ENCODE assay signal across 19 cellular contexts in the genomic region with DNA sequence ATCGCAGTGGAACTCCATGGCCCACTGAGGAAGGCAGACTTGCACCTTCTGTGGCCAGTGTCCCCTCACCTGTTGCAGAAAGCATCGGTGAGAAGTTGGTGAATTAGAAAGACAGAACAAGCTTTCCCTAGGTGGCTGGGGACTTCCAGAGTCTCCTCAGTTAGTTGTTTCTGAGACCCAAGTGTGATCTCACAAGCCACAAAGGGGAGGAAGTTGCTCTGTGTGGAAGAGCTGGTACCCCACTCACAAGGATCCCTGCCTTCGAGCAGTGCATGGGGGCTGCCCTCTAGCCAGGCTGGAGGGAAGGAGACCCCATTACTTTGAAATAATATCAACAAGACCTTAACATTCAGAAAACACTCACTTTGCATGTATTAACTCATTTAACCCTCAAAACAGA. TPM values are rescaled to one million over a fixed set of nuclear protein-coding genes. Genes with fewer than 3 reads are reported as not detected.
DNase-seq lines count a peak whose midpoint lies in the region; ATAC-seq and TF ChIP-seq lines count a peak whose summit lies in the region.
"Had no signal": no experiment of that assay in that cellular context is flagged by ENCODE, and none has a peak within 500 bp of the region (broad histone marks: within the 10 kb centered on the region; RNA-seq: fewer than 3 reads in every experiment).

No MANE protein-coding gene starts in this region.

- TF ChIP-seq CTCF in left ventricle myocardium inferior (IDR thresholded peaks at IDR 0.05; ENCODE audit: borderline replicate concordance), result no peak
- no peak for TF ChIP-seq CTCF in vagina (IDR thresholded peaks at IDR 0.05)

- H3K9me3 ChIP-seq in left ventricle myocardium inferior (replicated peaks), result no peaks in the 10 kb centered on the region
- no peaks in the 10 kb centered on the region for H3K9me3 ChIP-seq in esophagus (ENCODE audit: control insufficient read depth in 2 of 2, insufficient read depth in 1 of 2, low read depth in 1 of 2, low read length in 1 of 2)
- H3K9me3 ChIP-seq in vagina, result no peaks in the 10 kb centered on the region
- H3K9me3 ChIP-seq: adrenal gland had no signal

- WGBS in esophagus, 2 donors, result 79 to 82% methylated on average over 3 of the region's 3 CpGs

- no peak for ATAC-seq in Right ventricle myocardium superior (ENCODE audit: poor library complexity)
- no peak for ATAC-seq in GM21447 (IDR thresholded peaks at IDR 0.05; ENCODE audit: unreplicated experiment)
- ATAC-seq: activated T-cell treated with anti-CD3 and anti-CD28 coated beads, Interleukin-2, amount 50 U/mL, for 4 hours; HCT116 had no signal

- DNase-seq in left ventricle myocardium inferior (no peak), Right ventricle myocardium superior (no peak), vagina (ENCODE audit: extremely low spot score in 2 of 2) (no peak), DMS153 treated with DMSO at 0.1 percent for 48 hours (lab: John Stamatoyannopoulos, UW; ENCODE audit: unreplicated experiment) (no peak), KG1 (lab: John Stamatoyannopoulos, UW) (no peak)
- DNase-seq: activated T-cell treated with anti-CD3 and anti-CD28 coated beads, Interleukin-2, amount 50 U/mL, for 4 hours; adrenal gland; GF-D8; KBM-7; NCI-H1436 treated with DMSO at 0.1 percent for 48 hours; NCI-H524 treated with DMSO at 0.1 percent for 48 hours; RPMI8226; stimulated activated CD4-positive, alpha-beta T cell treated with anti-CD3 and anti-CD28 coated beads, Interleukin-1b, Interleukin-23, amount 100 ng/mL, for 48 hours had no signal

- H3K36me3 ChIP-seq in left ventricle myocardium inferior, result no peaks in the 10 kb centered on the region
- no peaks in the 10 kb centered on the region for H3K36me3 ChIP-seq in esophagus (ENCODE audit: control insufficient read depth in 2 of 2, insufficient read depth in 2 of 2, low read length in 1 of 2)
- no peaks in the 10 kb centered on the region for H3K36me3 ChIP-seq in rectal smooth muscle tissue (ENCODE audit: control insufficient read depth, insufficient read depth, low read length)
- H3K36me3 ChIP-seq in vagina, result no peaks in the 10 kb centered on the region
- H3K36me3 ChIP-seq: adrenal gland had no signal

- TF ChIP-seq POLR2A in vagina (IDR thresholded peaks at IDR 0.05), result no peak

- no peak overlapping the region for H3K9ac ChIP-seq in rectal smooth muscle tissue (ENCODE audit: low read length)

- peak overlapping the region; percentile 80 for H3K27ac ChIP-seq in left ventricle myocardium inferior (replicated peaks)
- peak overlapping the region; percentile 66 to 81 for H3K27ac ChIP-seq in esophagus (ENCODE audit: low read depth in 2 of 2, low read length in 1 of 2)
- peak overlapping the region; percentile 96 for H3K27ac ChIP-seq in rectal smooth muscle tissue (ENCODE audit: low read depth, low read length)
- H3K27ac ChIP-seq in vagina, result peak overlapping the region; percentile 93

- H3K4me3 ChIP-seq in left ventricle myocardium inferior (peak overlapping the region; percentile 62), esophagus (ENCODE audit: low read depth in 1 of 2, low read length in 2 of 2) (peak overlapping the region; percentile 20 to 50), rectal smooth muscle tissue (ENCODE audit: low read length) (peak overlapping the region; percentile 64), vagina (peak overlapping the region; percentile 48 to 49)

- H3K27me3 ChIP-seq in left ventricle myocardium inferior (ENCODE audit: low read depth), result peaks cover 25% of the 10 kb centered on the region
- H3K27me3 ChIP-seq in esophagus (ENCODE audit: control insufficient read depth in 1 of 2, insufficient read depth in 2 of 2, low read length in 2 of 2), result no peaks in the 10 kb centered on the region
- H3K27me3 ChIP-seq in rectal smooth muscle tissue (ENCODE audit: control insufficient read depth, insufficient read depth, low read length), result no peaks in the 10 kb centered on the region
- H3K27me3 ChIP-seq in vagina, result no peaks in the 10 kb centered on the region
- H3K27me3 ChIP-seq: adrenal gland had no signal

- intact Hi-C loops in left ventricle myocardium inferior (cut with micrococcal nuclease) (no loop called here), Right ventricle myocardium superior (cut with DNase I) (no loop called here), vagina (cut with DNase I) (no loop called here)

- H3K4me1 ChIP-seq in left ventricle myocardium inferior (peaks cover 46% of the 10 kb centered on the region), esophagus (ENCODE audit: control insufficient read depth in 2 of 2, insufficient read depth in 2 of 2, low read length in 1 of 2) (peaks cover 4 to 7% of the 10 kb centered on the region in 2 donors), rectal smooth muscle tissue (ENCODE audit: control insufficient read depth, insufficient read depth, low read length) (peaks cover 51% of the 10 kb centered on the region), vagina (peaks cover 47% of the 10 kb centered on the region)

RNA-seq across cellular contexts. Expression of a gene that starts 2.1 kb away (rescaled TPM):
- total RNA-seq in left ventricle myocardium inferior (22.5 TPM), Right ventricle myocardium superior (22.9 TPM), vagina (128 TPM)
- polyA plus RNA-seq in esophagus, result 10 to 100 TPM in 1 of 2 donors, 1 to 10 TPM in 1; 6.5 to 27.8 TPM
- total RNA-seq: mononuclear cell had no signal

RNA-seq across cellular contexts. Expression of a gene that starts 16.2 kb away (rescaled TPM):
- total RNA-seq in left ventricle myocardium inferior (not detected), Right ventricle myocardium superior (not detected), vagina (not detected)
- polyA plus RNA-seq in esophagus, result not detected
- total RNA-seq: activated T-cell treated with anti-CD3 and anti-CD28 coated beads, Interleukin-2, amount 50 U/mL, for 4 hours; adrenal gland; mononuclear cell; progenitor cell of endocrine pancreas had no signal
